Comparison of ENCODE assay signal across 8 cellular contexts in genomic region chr19:18192673-18193387, GRCh38. TPM values are rescaled to one million over a fixed set of nuclear protein-coding genes. Genes with fewer than 3 reads are reported as not detected.
DNase-seq lines count a peak whose midpoint lies in the region; ATAC-seq and TF ChIP-seq lines count a peak whose summit lies in the region.

MPV17L2 (plus strand) TSS chr19:18193218; CDS start chr19:18193282, 64 bp downstream.

- H2AFZ ChIP-seq in mammary epithelial cell (ENCODE audit: low read depth, low read length), result peak within 1 kb of the TSS; percentile 80

- BruUV-seq in A673 (replicated peaks; lab: Mats Ljungman, UMichigan) (no TSS peak), mammary epithelial cell (replicated peaks; lab: Mats Ljungman, UMichigan) (no TSS peak)

- in situ Hi-C loops in mammary epithelial cell (cut with MboI; ENCODE audit: low sequenced_read_pairs in 2 of 2), result no loop called here

- H3K4me2 ChIP-seq in mammary epithelial cell (ENCODE audit: insufficient read depth, low read depth, low read length), result peak within 1 kb of the TSS; percentile 94

- H3K79me2 ChIP-seq in mammary epithelial cell (ENCODE audit: insufficient read depth, low read length), result peaks cover 11% of the 10 kb centered on the region

- no peaks in the 10 kb centered on the region for H4K20me1 ChIP-seq in mammary epithelial cell (ENCODE audit: insufficient read depth, low read length)

- under 1% methylated on average over 22 of the region's 74 CpGs for WGBS in mammary epithelial cell (ENCODE audit: low coverage, missing lambda C conversion rate)

- intact Hi-C loops in A673 (cut with micrococcal nuclease; ENCODE audit: unreplicated experiment) (loop anchor here (2.0 kb wide), 1 partner anchor 40 kb away; the partner anchor contains the start of gene PIK3R2), mammary epithelial cell (cut with micrococcal nuclease) (loop anchor here (1.0 to 5.0 kb wide), 4 partner anchors 11 to 154 kb away; partner anchors contain the start of genes LSM4 and RAB3A)

- DNase-seq in A673 (ENCODE audit: low spot score) (peak; percentile 100), NCI-H2196 treated with DMSO at 0.1 percent for 48 hours (lab: John Stamatoyannopoulos, UW; ENCODE audit: unreplicated experiment) (peak; percentile 99), WERI-Rb-1 (peak; percentile 99), mammary epithelial cell (peak; percentile 100)

- H3K27me3 ChIP-seq in A673 (replicated peaks; ENCODE audit: insufficient read depth, low read depth, low read length, poor library complexity) (no peaks in the 10 kb centered on the region), WERI-Rb-1 (ENCODE audit: insufficient read depth, low read depth, severe bottlenecking) (no peaks in the 10 kb centered on the region), mammary epithelial cell (ENCODE audit: insufficient read depth, low read length) (no peaks in the 10 kb centered on the region), skeletal muscle tissue (ENCODE audit: control insufficient read depth in 3 of 3, insufficient read depth in 3 of 3, low read length in 3 of 3) (no peaks in the 10 kb centered on the region)

- dilution Hi-C loops in mammary epithelial cell (cut with HindIII; ENCODE audit: low sequenced_read_pairs), result loop anchor here (5.0 kb wide), 1 partner anchor 134 kb away; no protein-coding TSS in a partner anchor

- H3K9ac ChIP-seq in mammary epithelial cell (ENCODE audit: insufficient read depth, low read length) (peak within 1 kb of the TSS; percentile 68), skeletal muscle tissue (ENCODE audit: low read depth in 1 of 3, low read length in 3 of 3) (peak within 1 kb of the TSS; percentile 82 to 90 (median 89))

- H3K4me1 ChIP-seq in A673 (ENCODE audit: insufficient read depth, low read length, poor library complexity, severe bottlenecking), result peaks cover 15% of the 10 kb centered on the region
- peaks cover 20% of the 10 kb centered on the region for H3K4me1 ChIP-seq in mammary epithelial cell (ENCODE audit: insufficient read depth, low read length)
- peaks cover 13 to 20% (median 14%) of the 10 kb centered on the region in 3 donors for H3K4me1 ChIP-seq in skeletal muscle tissue (ENCODE audit: control insufficient read depth in 3 of 3, insufficient read depth in 3 of 3, low read length in 3 of 3)

- H3K9me3 ChIP-seq in A673 (ENCODE audit: low read depth, low read length, poor library complexity, severe bottlenecking) (no peaks in the 10 kb centered on the region), WERI-Rb-1 (ENCODE audit: severe bottlenecking) (no peaks in the 10 kb centered on the region), mammary epithelial cell (replicated peaks; ENCODE audit: insufficient read depth, low read length) (no peaks in the 10 kb centered on the region), iPS-18c (ENCODE audit: control insufficient read depth, insufficient read depth, low read length) (no peaks in the 10 kb centered on the region), skeletal muscle tissue (ENCODE audit: control insufficient read depth in 3 of 3, low read length in 3 of 3) (no peaks in the 10 kb centered on the region)

- ATAC-seq in GM18868 (IDR thresholded peaks at IDR 0.05; ENCODE audit: unreplicated experiment) (peak; percentile 86), HG03135 (IDR thresholded peaks at IDR 0.05; ENCODE audit: unreplicated experiment) (peak; percentile 84)

- CTCF ChIA-PET in A673 (lab: Charles Lee) (interaction anchor here (0.8 to 1.6 kb wide), 4 partner anchors 16 to 87 kb away, joined by 5 to 7 read pairs (median 6); no protein-coding TSS in a partner anchor), mammary epithelial cell (lab: Charles Lee; ENCODE audit: low non-redundant PET) (interaction anchor here (0.5 to 0.6 kb wide), 7 partner anchors 9 to 480 kb away, joined by 3 to 7 read pairs (median 3); no protein-coding TSS in a partner anchor)

- TF ChIP-seq CTCF in A673 (conservative IDR thresholded peaks at IDR 0.05; ENCODE audit: low read depth, low read length), result no peak
- no peak for TF ChIP-seq CTCF in WERI-Rb-1 (IDR thresholded peaks at IDR 0.05; ENCODE audit: low read depth, low read length)
- no peak for TF ChIP-seq CTCF in mammary epithelial cell (conservative IDR thresholded peaks at IDR 0.05 in 1 of 2, IDR thresholded peaks at IDR 0.05 in 1 of 2; ENCODE audit: extremely low read depth in 1 of 2, insufficient read depth in 1 of 2, low read depth in 1 of 2, low read length in 2 of 2)

- peaks cover 1% of the 10 kb centered on the region for H3K36me3 ChIP-seq in A673 (ENCODE audit: insufficient read depth, low read length, poor library complexity, severe bottlenecking)
- peaks cover 18% of the 10 kb centered on the region for H3K36me3 ChIP-seq in WERI-Rb-1
- H3K36me3 ChIP-seq in mammary epithelial cell (ENCODE audit: insufficient read depth, low read length), result no peaks in the 10 kb centered on the region
- peaks cover 12 to 17% (median 14%) of the 10 kb centered on the region in 3 donors for H3K36me3 ChIP-seq in skeletal muscle tissue (ENCODE audit: control insufficient read depth in 3 of 3, insufficient read depth in 3 of 3, low read length in 3 of 3)

- POLR2A ChIA-PET in A673 (lab: Charles Lee; ENCODE audit: low non-redundant PET), result no interaction called here

- H3K27ac ChIP-seq in A673 (ENCODE audit: low read depth, low read length, poor library complexity, severe bottlenecking) (peak within 1 kb of the TSS; percentile 82), WERI-Rb-1 (peak within 1 kb of the TSS; percentile 71), mammary epithelial cell (ENCODE audit: insufficient read depth, low read depth, low read length) (peak within 1 kb of the TSS; percentile 77), skeletal muscle tissue (ENCODE audit: low read depth, low read length) (peak within 1 kb of the TSS; percentile 97)

- H3K4me3 ChIP-seq in A673 (ENCODE audit: low read depth, low read length, poor library complexity, severe bottlenecking), result peak within 1 kb of the TSS; percentile 65
- peak within 1 kb of the TSS; percentile 64 for H3K4me3 ChIP-seq in WERI-Rb-1 (ENCODE audit: low read depth, low read length)
- peak within 1 kb of the TSS; percentile 82 to 89 (median 83) for H3K4me3 ChIP-seq in mammary epithelial cell (replicated peaks in 1 of 3; ENCODE audit: insufficient read depth in 1 of 3, low read depth in 2 of 3, low read length in 3 of 3)
- H3K4me3 ChIP-seq in iPS-18c (ENCODE audit: insufficient read depth, low read depth, low read length), result peak within 1 kb of the TSS; percentile 87
- peak within 1 kb of the TSS; percentile 75 to 86 (median 83) for H3K4me3 ChIP-seq in skeletal muscle tissue (ENCODE audit: low read length in 3 of 3)

RNA-seq across cellular contexts. Expression of gene MPV17L2, which starts in this region (rescaled TPM):
- total RNA-seq in A673 (2021) (20.2 and 21.3 TPM in 2 replicates), mammary epithelial cell (10 to 100 TPM; 16.8 to 22.5 TPM), skeletal muscle tissue (4.2 TPM)
- 38.2 TPM for polyA plus RNA-seq in mammary epithelial cell
- 43.2 TPM for polyA minus RNA-seq in mammary epithelial cell

Comparison
In these comparisons a context has a peak if more than half of its experiments do, and no peak if none do; other contexts are left out.
1. Peak in every context shown above with its lines: DNase-seq, ATAC-seq, H3K4me3 ChIP-seq and H3K27ac ChIP-seq.